ENCODE assay signal across 23 cellular contexts in genomic region chr19:30516586-30516985, GRCh38.
"Had no signal": no experiment of that assay in that cellular context is flagged by ENCODE, and none has a peak within 500 bp of the region (broad histone marks: within the 10 kb centered on the region; RNA-seq: fewer than 3 reads in every experiment).

No MANE protein-coding gene starts in this region.

- H3K36me3 ChIP-seq: colonic mucosa, esophagus squamous epithelium, gastrocnemius medialis, heart right ventricle, left ventricle myocardium inferior, neutrophil, right lobe of liver, transverse colon had no signal

- H3K36me3 Mint-ChIP-seq: naive B cell; stimulated activated naive B cell treated with anti-CD40 and anti-IgM and Interleukin-4, amounts not matched to agents 10 μg/mL and 1 μg/mL and 100 μg/mL, for 72 hours had no signal

- H3K4me3 Mint-ChIP-seq: naive B cell; nephron; stimulated activated naive B cell treated with anti-CD40 and anti-IgM and Interleukin-4, amounts not matched to agents 10 μg/mL and 1 μg/mL and 100 μg/mL, for 72 hours; stimulated activated naive CD8-positive, alpha-beta T cell treated with anti-CD3 and anti-CD28 coated beads, Interleukin-15, amount 100 ng/mL, for 72 hours had no signal

- H3K9me3 Mint-ChIP-seq: nephron; stimulated activated naive CD8-positive, alpha-beta T cell treated with anti-CD3 and anti-CD28 coated beads, Interleukin-15, amount 100 ng/mL, for 72 hours had no signal

- FAIRE-seq: keratinocyte had no signal

- H3K4me3 ChIP-seq: colonic mucosa, esophagus squamous epithelium, gastrocnemius medialis, heart right ventricle, left ventricle myocardium inferior, lung, psoas muscle, right lobe of liver, skin epidermis, testis, transverse colon had no signal

- H3K4me1 Mint-ChIP-seq: naive B cell; stimulated activated naive B cell treated with anti-CD40 and anti-IgM and Interleukin-4, amounts not matched to agents 10 μg/mL and 1 μg/mL and 100 μg/mL, for 72 hours; stimulated activated naive CD8-positive, alpha-beta T cell treated with anti-CD3 and anti-CD28 coated beads, Interleukin-15, amount 100 ng/mL, for 72 hours had no signal

- H3K4me1 ChIP-seq: colonic mucosa, esophagus squamous epithelium, gastrocnemius medialis, left ventricle myocardium inferior, psoas muscle, right lobe of liver, testis, transverse colon had no signal

- DNase-seq: colonic mucosa; dermis blood vessel endothelial cell; esophagus squamous epithelium; gastrocnemius medialis; heart right ventricle; hypothalamus; left ventricle myocardium inferior; mesenchymal stem cell; naive B cell; psoas muscle; retina; right lobe of liver; stimulated activated CD4-positive, alpha-beta T cell treated with anti-CD3 and anti-CD28 coated beads, Interleukin-2, amount 100 ng/mL, for 24 hours; stimulated activated CD4-positive, alpha-beta T cell treated with anti-CD3 and anti-CD28 coated beads, Interleukin-4, amount 100 ng/mL, for 4 hours; stimulated activated naive B cell treated with anti-CD40 and anti-IgM and Interleukin-4, amounts not matched to agents 10 μg/mL and 1 μg/mL and 100 μg/mL, for 72 hours; stimulated activated naive CD8-positive, alpha-beta T cell treated with anti-CD3 and anti-CD28 coated beads, Interleukin-15, amount 100 ng/mL, for 72 hours; testis; transverse colon had no signal

- H3K27ac ChIP-seq: colonic mucosa, esophagus squamous epithelium, gastrocnemius medialis, heart right ventricle, left ventricle myocardium inferior, neutrophil, psoas muscle, right lobe of liver, skin epidermis, testis, transverse colon had no signal

- H3K27ac Mint-ChIP-seq: naive B cell; nephron; stimulated activated naive B cell treated with anti-CD40 and anti-IgM and Interleukin-4, amounts not matched to agents 10 μg/mL and 1 μg/mL and 100 μg/mL, for 72 hours; stimulated activated naive CD8-positive, alpha-beta T cell treated with anti-CD3 and anti-CD28 coated beads, Interleukin-15, amount 100 ng/mL, for 72 hours had no signal

- H3K9me3 ChIP-seq: colonic mucosa, esophagus squamous epithelium, gastrocnemius medialis, heart right ventricle, left ventricle myocardium inferior, neutrophil, psoas muscle, right lobe of liver, testis, transverse colon had no signal

- H3K27me3 Mint-ChIP-seq: naive B cell; stimulated activated naive B cell treated with anti-CD40 and anti-IgM and Interleukin-4, amounts not matched to agents 10 μg/mL and 1 μg/mL and 100 μg/mL, for 72 hours; stimulated activated naive CD8-positive, alpha-beta T cell treated with anti-CD3 and anti-CD28 coated beads, Interleukin-15, amount 100 ng/mL, for 72 hours had no signal
